Comparison of ENCODE assay signal across 8 cellular contexts in genomic region chr6:106975699-106976032, GRCh38. TPM values are rescaled to one million over a fixed set of nuclear protein-coding genes. Genes with fewer than 3 reads are reported as not detected.
DNase-seq lines count a peak whose midpoint lies in the region; ATAC-seq and TF ChIP-seq lines count a peak whose summit lies in the region.

No MANE protein-coding gene starts in this region.

- H3K36me3 ChIP-seq in heart right ventricle (no peaks in the 10 kb centered on the region), upper lobe of left lung (no peaks in the 10 kb centered on the region)

- DNase-seq in heart right ventricle: no peak
- no peak for DNase-seq in Right ventricle myocardium superior
- DNase-seq in kidney glomerular epithelial cell (lab: John Stamatoyannopoulos, UW): peak; percentile 44
- no peak for DNase-seq in upper lobe of left lung
- DNase-seq in stimulated activated CD4-positive, alpha-beta T cell treated with anti-CD3 and anti-CD28 coated beads, Interleukin-1b, Interleukin-23, amount 100 ng/mL, for 48 hours: no peak
- DNase-seq in anterior cingulate cortex (lab: John Stamatoyannopoulos, UW): no peak
- DNase-seq in GM13976 (ENCODE audit: low spot score): no peak

- TF ChIP-seq EP300 in upper lobe of left lung (IDR thresholded peaks at IDR 0.05): no peak

- H3K4me1 Mint-ChIP-seq in activated T-helper 17 cell treated with anti-CD3 and anti-CD28 coated beads, Interleukin-2, amount 50 U/mL, for 72 hours: no peaks in the 10 kb centered on the region

- TF ChIP-seq POLR2A in upper lobe of left lung (IDR thresholded peaks at IDR 0.05): no peak

- H3K4me3 ChIP-seq in heart right ventricle (peak overlapping the region in 9 of 10 donors; percentile 42 to 73 (median 54)), upper lobe of left lung (peak overlapping the region in 3 of 4 donors; percentile 57 to 69 (median 68))

- no peaks in the 10 kb centered on the region for H3K36me3 Mint-ChIP-seq in activated T-helper 17 cell treated with anti-CD3 and anti-CD28 coated beads, Interleukin-2, amount 50 U/mL, for 72 hours (ENCODE audit: low read depth)

- peaks cover 46% of the 10 kb centered on the region for H3K27me3 Mint-ChIP-seq in activated T-helper 17 cell treated with anti-CD3 and anti-CD28 coated beads, Interleukin-2, amount 50 U/mL, for 72 hours

- no peak for TF ChIP-seq CTCF in heart right ventricle (IDR thresholded peaks at IDR 0.05)
- no peak for TF ChIP-seq CTCF in upper lobe of left lung (IDR thresholded peaks at IDR 0.05)
- no peak for TF ChIP-seq CTCF in GM13976 (IDR thresholded peaks at IDR 0.05; ENCODE audit: borderline replicate concordance, control extremely low read depth, extremely low read depth, insufficient read depth, missing control alignments)

- peak overlapping the region; percentile 49 for H3K4me3 Mint-ChIP-seq in activated T-helper 17 cell treated with anti-CD3 and anti-CD28 coated beads, Interleukin-2, amount 50 U/mL, for 72 hours

- H3K9me3 ChIP-seq in heart right ventricle (no peaks in the 10 kb centered on the region), upper lobe of left lung (no peaks in the 10 kb centered on the region)

- ATAC-seq in heart right ventricle: no peak
- no peak for ATAC-seq in Right ventricle myocardium superior (ENCODE audit: poor library complexity)
- ATAC-seq in activated T-helper 17 cell treated with anti-CD3 and anti-CD28 coated beads, Interleukin-2, amount 50 U/mL, for 72 hours (replicated peaks): no peak
- ATAC-seq in upper lobe of left lung (ENCODE audit: low FRiP score in 2 of 2): no peak

- intact Hi-C loops in heart right ventricle (cut with DNase I) (loop anchor here (5.0 to 10.0 kb wide), 9 partner anchors 361 to 641 kb away; no protein-coding TSS in a partner anchor), Right ventricle myocardium superior (cut with DNase I) (loop anchor here (5.0 kb wide), 2 partner anchors 368 to 528 kb away; no protein-coding TSS in a partner anchor)

- no peak overlapping the region for H3K27ac Mint-ChIP-seq in activated T-helper 17 cell treated with anti-CD3 and anti-CD28 coated beads, Interleukin-2, amount 50 U/mL, for 72 hours

- no peaks in the 10 kb centered on the region for H3K9me3 Mint-ChIP-seq in activated T-helper 17 cell treated with anti-CD3 and anti-CD28 coated beads, Interleukin-2, amount 50 U/mL, for 72 hours

- peaks cover 5 to 26% (median 20%) of the 10 kb centered on the region in 9 donors for H3K4me1 ChIP-seq in heart right ventricle
- peaks cover 19 to 33% (median 22%) of the 10 kb centered on the region in 4 donors for H3K4me1 ChIP-seq in upper lobe of left lung

- H3K27me3 ChIP-seq in heart right ventricle (peaks cover 27 to 95% (median 87%) of the 10 kb centered on the region in 7 donors), upper lobe of left lung (peaks cover 0 to 26% (median 12%) of the 10 kb centered on the region in 4 donors)

- in situ Hi-C loops in GM13976 (cut with MboI; ENCODE audit: low sequenced_read_pairs, unreplicated experiment): loop anchor here (25.0 kb wide), 2 partner anchors 413 to 638 kb away; partner anchors contain the start of gene ATG5

- H3K27ac ChIP-seq in heart right ventricle (no peak overlapping the region), upper lobe of left lung (peak overlapping the region in 2 of 4 donors; percentile 39 to 77)

- 2% methylated on average over 17 of the region's 17 CpGs for WGBS in heart right ventricle, 2 donors
- 7 to 8% methylated on average over 10 to 13 of the region's 17 CpGs for WGBS in upper lobe of left lung, 2 donors

RNA-seq across cellular contexts. Expression of gene CD24, which starts 1.1 kb away (rescaled TPM):
- total RNA-seq in heart right ventricle: 1 to 10 TPM in 1 of 10 donors, under 1 TPM in 7, not detected in 2; 0.17 to 1.6 (median 0.64) TPM
- polyA plus RNA-seq in heart right ventricle: under 1 TPM; 0.42 to 0.59 TPM
- total RNA-seq in Right ventricle myocardium superior: 0.75 TPM
- not detected for total RNA-seq in activated T-helper 17 cell treated with anti-CD3 and anti-CD28 coated beads, Interleukin-2, amount 50 U/mL, for 72 hours
- 100 to 1,000 TPM in 1 of 6 donors, 10 to 100 TPM in 5; 24.2 to 231 (median 43.8) TPM for total RNA-seq in upper lobe of left lung

RNA-seq across cellular contexts. Expression of gene MTRES1, which starts 52.3 kb away (rescaled TPM):
- total RNA-seq in heart right ventricle: 10 to 100 TPM; 24.8 to 39.1 (median 35.7) TPM
- polyA plus RNA-seq in heart right ventricle: 10 to 100 TPM; 26.5 to 72.1 TPM
- total RNA-seq in Right ventricle myocardium superior: 39.1 TPM
- 10 to 100 TPM; 14.3 to 22.3 TPM for total RNA-seq in activated T-helper 17 cell treated with anti-CD3 and anti-CD28 coated beads, Interleukin-2, amount 50 U/mL, for 72 hours
- 10 to 100 TPM in 5 of 6 donors, 1 to 10 TPM in 1; 3.6 to 40.9 (median 12.1) TPM for total RNA-seq in upper lobe of left lung

Comparison
In these comparisons a context has a peak if more than half of its experiments do, and no peak if none do; other contexts are left out.
1. RNA of gene CD24, which starts 1.1 kb away (total RNA-seq): 24.2 to 231 TPM in upper lobe of left lung; 0.75 TPM in Right ventricle myocardium superior (single experiment), 0.17 to 1.6 TPM in heart right ventricle and not detected in activated T-helper 17 cell treated with anti-CD3 and anti-CD28 coated beads, Interleukin-2, amount 50 U/mL, for 72 hours; every median in the first group is over 4 times any median in the second.